14 cellular contexts compared by ENCODE assay signal in the genomic region with DNA sequence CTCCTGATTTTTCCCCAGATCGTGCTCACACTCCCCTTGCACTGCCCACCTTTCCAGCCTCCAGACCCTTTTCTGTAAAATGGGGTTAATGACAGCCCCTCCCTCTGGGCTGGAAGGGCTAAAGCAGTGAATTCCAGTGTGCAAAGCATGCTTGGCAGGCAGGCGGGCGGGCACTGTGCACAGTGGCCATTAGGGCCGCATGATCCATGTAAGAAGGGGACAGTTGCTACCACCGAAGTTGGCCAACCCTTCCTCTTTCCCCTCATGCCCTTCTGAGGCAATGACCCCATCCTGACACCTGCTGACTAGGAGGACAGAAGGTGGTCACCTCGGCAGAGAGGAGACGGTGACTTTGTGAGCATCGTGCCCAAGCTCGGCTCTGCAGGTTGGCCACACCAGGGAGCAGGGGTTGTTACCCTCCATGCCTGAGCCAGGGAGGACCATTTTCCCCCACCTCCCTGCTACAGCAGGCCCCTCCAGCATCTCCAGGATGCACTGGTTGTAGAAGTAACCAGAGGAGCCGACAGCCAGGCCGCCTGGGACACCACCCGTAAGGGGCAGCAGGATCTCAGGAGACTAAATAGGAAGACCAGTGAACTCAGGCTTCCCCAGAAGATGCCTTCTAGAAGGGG.
DNase-seq lines count a peak whose midpoint lies in the region; ATAC-seq and TF ChIP-seq lines count a peak whose summit lies in the region.
"Had no signal": no experiment of that assay in that cellular context is flagged by ENCODE, and none has a peak within 500 bp of the region (broad histone marks: within the 10 kb centered on the region; RNA-seq: fewer than 3 reads in every experiment).

No MANE protein-coding gene starts in this region.

- H2AFZ ChIP-seq in Karpas-422 (ENCODE audit: low read length): no peak overlapping the region
- H2AFZ ChIP-seq in neuronal stem cell (ENCODE audit: low read length): no peak overlapping the region

- WGBS in neuronal stem cell (ENCODE audit: extremely low coverage in 2 of 2, insufficient read length in 2 of 2, insufficient replicate concordance in 1 of 2), 2 donors: no CpG with 5 or more reads among the region's 12 CpGs
- 80% methylated on average over 1 of the region's 12 CpGs for WGBS in right lobe of liver (ENCODE audit: insufficient coverage, low coverage, low lambda C conversion rate, missing lambda C conversion rate)

- H2BK5ac ChIP-seq in neuronal stem cell (ENCODE audit: low read length): peak overlapping the region; percentile 44

- H3K9me3 ChIP-seq in Karpas-422 (ENCODE audit: low read length) (no peaks in the 10 kb centered on the region), neuronal stem cell (replicated peaks in 1 of 2; ENCODE audit: control insufficient read depth in 2 of 2, insufficient read depth in 1 of 2, low read depth in 1 of 2, low read length in 2 of 2) (no peaks in the 10 kb centered on the region), upper lobe of right lung (no peaks in the 10 kb centered on the region), right lobe of liver (no peaks in the 10 kb centered on the region)

- no peaks in the 10 kb centered on the region for H4K20me1 ChIP-seq in Karpas-422 (ENCODE audit: insufficient read depth, low read depth, low read length)

- no peaks in the 10 kb centered on the region for H3K9me2 ChIP-seq in Karpas-422 (replicated peaks; ENCODE audit: insufficient read depth, low read length)

- no peaks in the 10 kb centered on the region for H3K27me3 Mint-ChIP-seq in activated naive CD8-positive, alpha-beta T cell treated with anti-CD3 and anti-CD28 coated beads, Interleukin-2, amount 10 ng/mL, durations not matched to agents 7 days and 5 days
- no peaks in the 10 kb centered on the region for H3K27me3 Mint-ChIP-seq in activated naive CD8-positive, alpha-beta T cell treated with anti-CD3 and anti-CD28 coated beads for 36 hours
- H3K27me3 Mint-ChIP-seq: CD4-positive, alpha-beta memory T cell had no signal

- H3K79me1 ChIP-seq in neuronal stem cell (ENCODE audit: low read depth, low read length): no peaks in the 10 kb centered on the region

- H3K4me3 ChIP-seq in Karpas-422 (ENCODE audit: low read length) (no peak overlapping the region), neuronal stem cell (ENCODE audit: low read length in 2 of 2) (no peak overlapping the region), upper lobe of right lung (no peak overlapping the region), right lobe of liver (no peak overlapping the region)
- H3K4me3 ChIP-seq: GM12878 had no signal

- H3K9me3 Mint-ChIP-seq in activated naive CD8-positive, alpha-beta T cell treated with anti-CD3 and anti-CD28 coated beads, Interleukin-2, amount 10 ng/mL, durations not matched to agents 7 days and 5 days: no peaks in the 10 kb centered on the region
- H3K9me3 Mint-ChIP-seq in activated naive CD8-positive, alpha-beta T cell treated with anti-CD3 and anti-CD28 coated beads for 36 hours: no peaks in the 10 kb centered on the region
- H3K9me3 Mint-ChIP-seq: CD4-positive, alpha-beta memory T cell; HFFc6 had no signal

- TF ChIP-seq CTCF in upper lobe of right lung (IDR thresholded peaks at IDR 0.05) (no peak), right lobe of liver (IDR thresholded peaks at IDR 0.05) (no peak)

- H3K36me3 Mint-ChIP-seq in activated naive CD8-positive, alpha-beta T cell treated with anti-CD3 and anti-CD28 coated beads, Interleukin-2, amount 10 ng/mL, durations not matched to agents 7 days and 5 days: peaks cover 1% of the 10 kb centered on the region
- no peaks in the 10 kb centered on the region for H3K36me3 Mint-ChIP-seq in activated naive CD8-positive, alpha-beta T cell treated with anti-CD3 and anti-CD28 coated beads for 36 hours
- H3K36me3 Mint-ChIP-seq: CD4-positive, alpha-beta memory T cell had no signal

- H3K23ac ChIP-seq in neuronal stem cell (ENCODE audit: low read depth, low read length, poor library complexity): peak overlapping the region; percentile 31

- H3K36me3 ChIP-seq in Karpas-422 (ENCODE audit: insufficient read depth, low read length) (no peaks in the 10 kb centered on the region), neuronal stem cell (replicated peaks in 1 of 2; ENCODE audit: control insufficient read depth in 2 of 2, insufficient read depth in 2 of 2, low read length in 2 of 2) (no peaks in the 10 kb centered on the region), upper lobe of right lung (no peaks in the 10 kb centered on the region), right lobe of liver (no peaks in the 10 kb centered on the region)

- peaks cover 93% of the 10 kb centered on the region for H3K4me1 ChIP-seq in Karpas-422 (ENCODE audit: low read length)
- peaks cover 27 to 51% of the 10 kb centered on the region in 2 donors for H3K4me1 ChIP-seq in neuronal stem cell (ENCODE audit: control insufficient read depth in 2 of 2, insufficient read depth in 1 of 2, low read depth in 1 of 2, low read length in 2 of 2)
- H3K4me1 ChIP-seq in upper lobe of right lung: peaks cover 10% of the 10 kb centered on the region
- no peaks in the 10 kb centered on the region for H3K4me1 ChIP-seq in right lobe of liver

- H3K27ac Mint-ChIP-seq in activated naive CD8-positive, alpha-beta T cell treated with anti-CD3 and anti-CD28 coated beads, Interleukin-2, amount 10 ng/mL, durations not matched to agents 7 days and 5 days: no peak overlapping the region
- no peak overlapping the region for H3K27ac Mint-ChIP-seq in activated naive CD8-positive, alpha-beta T cell treated with anti-CD3 and anti-CD28 coated beads for 36 hours
- H3K27ac Mint-ChIP-seq: CD4-positive, alpha-beta memory T cell; HFFc6 had no signal

- H2BK12ac ChIP-seq in neuronal stem cell (ENCODE audit: low read length): peak overlapping the region; percentile 51

- H3K27me3 ChIP-seq in Karpas-422 (ENCODE audit: low read length) (no peaks in the 10 kb centered on the region), neuronal stem cell (ENCODE audit: control insufficient read depth in 3 of 3, insufficient read depth in 3 of 3, low read depth in 1 of 3, low read length in 3 of 3) (peaks cover 0 to 6% (median 0%) of the 10 kb centered on the region in 3 experiments), upper lobe of right lung (no peaks in the 10 kb centered on the region), right lobe of liver (no peaks in the 10 kb centered on the region)

- peak overlapping the region; percentile 33 for H4K91ac ChIP-seq in neuronal stem cell (ENCODE audit: low read depth, low read length, poor library complexity)

- H2BK15ac ChIP-seq in neuronal stem cell (ENCODE audit: low read length): peak overlapping the region; percentile 81

- no peak for ATAC-seq in activated naive CD8-positive, alpha-beta T cell treated with anti-CD3 and anti-CD28 coated beads, Interleukin-2, amount 10 ng/mL, durations not matched to agents 7 days and 5 days (ENCODE audit: low read depth)
- ATAC-seq in upper lobe of right lung (no peak), right lobe of liver (no peak)
- ATAC-seq: GM12878 had no signal

- peak overlapping the region; percentile 40 for H3K4ac ChIP-seq in neuronal stem cell (ENCODE audit: low read length)

- no peak overlapping the region for H3K4me3 Mint-ChIP-seq in activated naive CD8-positive, alpha-beta T cell treated with anti-CD3 and anti-CD28 coated beads, Interleukin-2, amount 10 ng/mL, durations not matched to agents 7 days and 5 days
- no peak overlapping the region for H3K4me3 Mint-ChIP-seq in activated naive CD8-positive, alpha-beta T cell treated with anti-CD3 and anti-CD28 coated beads for 36 hours
- H3K4me3 Mint-ChIP-seq: CD4-positive, alpha-beta memory T cell; HFFc6 had no signal

- DNase-seq in activated naive CD8-positive, alpha-beta T cell treated with anti-CD3 and anti-CD28 coated beads, Interleukin-2, amount 10 ng/mL, durations not matched to agents 7 days and 5 days: peak; percentile 20
- no peak for DNase-seq in activated naive CD8-positive, alpha-beta T cell treated with anti-CD3 and anti-CD28 coated beads for 36 hours
- DNase-seq in Karpas-422: no peak
- no peak for DNase-seq in neuronal stem cell (ENCODE audit: low spot score)
- peak; percentile 53 for DNase-seq in upper lobe of right lung
- no peak for DNase-seq in NCI-H524 (lab: John Stamatoyannopoulos, UW)
- no peak for DNase-seq in right lobe of liver
- DNase-seq: ACHN; CD4-positive, alpha-beta memory T cell; DMS79; HCEC 1CT; HFFc6 had no signal

- H2BK120ac ChIP-seq in neuronal stem cell (ENCODE audit: low read depth, low read length): no peak overlapping the region

- H4K8ac ChIP-seq in neuronal stem cell (ENCODE audit: low read depth, low read length): no peak overlapping the region

- intact Hi-C loops in upper lobe of right lung (cut with DNase I) (no loop called here), right lobe of liver (cut with DNase I) (no loop called here)

- H3K14ac ChIP-seq in neuronal stem cell (ENCODE audit: low read length): no peak overlapping the region

- H3K18ac ChIP-seq in neuronal stem cell (ENCODE audit: low read length): peak overlapping the region; percentile 84

- H3K79me2 ChIP-seq in Karpas-422 (ENCODE audit: low read length): no peaks in the 10 kb centered on the region

- no peak for TF ChIP-seq POLR2A in right lobe of liver (IDR thresholded peaks at IDR 0.05)

- H2AK5ac ChIP-seq in neuronal stem cell (ENCODE audit: low read depth, low read length): peak overlapping the region; percentile 80

- H3K9ac ChIP-seq in Karpas-422 (ENCODE audit: low read length) (no peak overlapping the region), neuronal stem cell (ENCODE audit: low read depth, low read length, poor library complexity) (no peak overlapping the region)

- H3K27ac ChIP-seq in Karpas-422 (ENCODE audit: low read length): peak overlapping the region; percentile 98
- no peak overlapping the region for H3K27ac ChIP-seq in neuronal stem cell (replicated peaks; ENCODE audit: low read length)
- H3K27ac ChIP-seq in upper lobe of right lung: no peak overlapping the region
- no peak overlapping the region for H3K27ac ChIP-seq in right lobe of liver
- H3K27ac ChIP-seq: C4-2B had no signal

- POLR2A ChIA-PET in activated naive CD8-positive, alpha-beta T cell treated with anti-CD3 and anti-CD28 coated beads, Interleukin-2, amount 10 ng/mL, durations not matched to agents 7 days and 5 days (lab: Charles Lee): no interaction called here

- no peak overlapping the region for H3K4me2 ChIP-seq in Karpas-422 (ENCODE audit: low read depth, low read length, poor library complexity, severe bottlenecking)
- no peak overlapping the region for H3K4me2 ChIP-seq in neuronal stem cell (ENCODE audit: insufficient read depth, low read length, poor library complexity, severe bottlenecking)

- peaks cover 20% of the 10 kb centered on the region for H3K4me1 Mint-ChIP-seq in activated naive CD8-positive, alpha-beta T cell treated with anti-CD3 and anti-CD28 coated beads, Interleukin-2, amount 10 ng/mL, durations not matched to agents 7 days and 5 days
- H3K4me1 Mint-ChIP-seq in activated naive CD8-positive, alpha-beta T cell treated with anti-CD3 and anti-CD28 coated beads for 36 hours: peaks cover 19% of the 10 kb centered on the region

Comparison
In these comparisons a context has a peak if more than half of its experiments do, and no peak if none do; other contexts are left out.
1. DNase-seq: peak in activated naive CD8-positive, alpha-beta T cell treated with anti-CD3 and anti-CD28 coated beads, Interleukin-2, amount 10 ng/mL, durations not matched to agents 7 days and 5 days (single experiment) and upper lobe of right lung (single experiment); none in activated naive CD8-positive, alpha-beta T cell treated with anti-CD3 and anti-CD28 coated beads for 36 hours (single experiment), Karpas-422 (single experiment), neuronal stem cell (single experiment), NCI-H524 (0 of 2) and right lobe of liver (0 of 3).